ENCODE assay signal across 7 cellular contexts in genomic region chr12:50400104-50400637, GRCh38. TPM values are rescaled to one million over a fixed set of nuclear protein-coding genes. Genes with fewer than 3 reads are reported as not detected.
DNase-seq lines count a peak whose midpoint lies in the region; ATAC-seq, FAIRE-seq and TF ChIP-seq lines count a peak whose summit lies in the region.

No MANE protein-coding gene starts in this region.

- DNase-seq in LNCaP clone FGC (ENCODE audit: low read depth) (no peak), astrocyte (ENCODE audit: low read depth) (no peak), lower lobe of right lung (no peak), NCI-H187 treated with DMSO at 0.1 percent for 48 hours (lab: John Stamatoyannopoulos, UW) (no peak), NCI-H226 (no peak), sciatic nerve (ENCODE audit: low spot score) (no peak)

- peak overlapping the region; percentile 83 for H3K27ac Mint-ChIP-seq in astrocyte (ENCODE audit: unreplicated experiment)

- no peaks in the 10 kb centered on the region for H3K36me3 ChIP-seq in astrocyte (ENCODE audit: insufficient read depth, low read length)
- H3K36me3 ChIP-seq in lower lobe of right lung, result no peaks in the 10 kb centered on the region

- H3K9ac ChIP-seq in astrocyte (ENCODE audit: low read length), result peak overlapping the region; percentile 89

- H3K36me3 Mint-ChIP-seq in astrocyte (ENCODE audit: low read depth, unreplicated experiment), result no peaks in the 10 kb centered on the region

- peaks cover 44% of the 10 kb centered on the region for H3K79me2 ChIP-seq in astrocyte (ENCODE audit: insufficient read depth, low read length)

- H3K9me3 ChIP-seq in astrocyte (ENCODE audit: insufficient read depth, low read depth, low read length) (no peaks in the 10 kb centered on the region), lower lobe of right lung (no peaks in the 10 kb centered on the region)

- H3K4me2 ChIP-seq in astrocyte (ENCODE audit: low read length), result peak overlapping the region; percentile 87

- peaks cover 10% of the 10 kb centered on the region for H3K4me1 Mint-ChIP-seq in astrocyte (ENCODE audit: low read depth, unreplicated experiment)

- H3K27ac ChIP-seq in astrocyte (ENCODE audit: low read depth, low read length), result peak overlapping the region; percentile 80
- H3K27ac ChIP-seq in lower lobe of right lung, result peak overlapping the region; percentile 86

- no peaks in the 10 kb centered on the region for H3K9me3 Mint-ChIP-seq in astrocyte (ENCODE audit: unreplicated experiment)

- peak; percentile 9 for ATAC-seq in GM18858 (IDR thresholded peaks at IDR 0.05; ENCODE audit: unreplicated experiment)
- no peak for ATAC-seq in lower lobe of right lung
- no peak for ATAC-seq in sciatic nerve

- intact Hi-C loops in lower lobe of right lung (cut with DNase I), result no loop called here
- intact Hi-C loops in sciatic nerve (cut with DNase I), result no loop called here

- peak overlapping the region; percentile 100 for H3K4me3 Mint-ChIP-seq in astrocyte (ENCODE audit: unreplicated experiment)

- H3K4me3 ChIP-seq in LNCaP clone FGC (ENCODE audit: low read depth, low read length), result peak overlapping the region; percentile 82
- peak overlapping the region; percentile 93 for H3K4me3 ChIP-seq in astrocyte (ENCODE audit: insufficient read depth, low read depth, low read length)
- H3K4me3 ChIP-seq in lower lobe of right lung, result peak overlapping the region; percentile 79

- TF ChIP-seq CTCF in LNCaP clone FGC (IDR thresholded peaks at IDR 0.05; ENCODE audit: control insufficient read depth, extremely low read depth, insufficient read depth) (no peak), astrocyte (IDR thresholded peaks at IDR 0.05; ENCODE audit: insufficient read depth, low read depth, low read length) (no peak), lower lobe of right lung (IDR thresholded peaks at IDR 0.05) (no peak)

- peaks cover 8% of the 10 kb centered on the region for H3K4me1 ChIP-seq in astrocyte (ENCODE audit: insufficient read depth, low read length)
- H3K4me1 ChIP-seq in lower lobe of right lung, result peaks cover 28% of the 10 kb centered on the region

- peaks cover 23% of the 10 kb centered on the region for H4K20me1 ChIP-seq in astrocyte (ENCODE audit: insufficient read depth, low read length)

- H3K27me3 ChIP-seq in astrocyte (ENCODE audit: insufficient read depth, low read length) (no peaks in the 10 kb centered on the region), lower lobe of right lung (ENCODE audit: low read depth) (no peaks in the 10 kb centered on the region)

- H3K27me3 Mint-ChIP-seq in astrocyte (ENCODE audit: low read depth, unreplicated experiment), result no peaks in the 10 kb centered on the region

- H2AFZ ChIP-seq in astrocyte (ENCODE audit: low read depth, low read length), result peak overlapping the region; percentile 87

- FAIRE-seq in astrocyte (lab: Jason Lieb, UNC), result no peak

RNA-seq across cellular contexts. Expression of gene LARP4, which starts 0.5 kb away (rescaled TPM):
- total RNA-seq in astrocyte (60.4 and 63.8 TPM in 2 replicates), lower lobe of right lung (62.2 TPM), sciatic nerve (76.5 TPM)

RNA-seq across cellular contexts. Expression of gene FAM186A, which starts 3.8 kb away (rescaled TPM):
- total RNA-seq in astrocyte, result not detected in 2 replicates
- total RNA-seq in lower lobe of right lung, result not detected
- not detected for total RNA-seq in sciatic nerve
